1 cellular context compared by ENCODE assay signal in the genomic region with DNA sequence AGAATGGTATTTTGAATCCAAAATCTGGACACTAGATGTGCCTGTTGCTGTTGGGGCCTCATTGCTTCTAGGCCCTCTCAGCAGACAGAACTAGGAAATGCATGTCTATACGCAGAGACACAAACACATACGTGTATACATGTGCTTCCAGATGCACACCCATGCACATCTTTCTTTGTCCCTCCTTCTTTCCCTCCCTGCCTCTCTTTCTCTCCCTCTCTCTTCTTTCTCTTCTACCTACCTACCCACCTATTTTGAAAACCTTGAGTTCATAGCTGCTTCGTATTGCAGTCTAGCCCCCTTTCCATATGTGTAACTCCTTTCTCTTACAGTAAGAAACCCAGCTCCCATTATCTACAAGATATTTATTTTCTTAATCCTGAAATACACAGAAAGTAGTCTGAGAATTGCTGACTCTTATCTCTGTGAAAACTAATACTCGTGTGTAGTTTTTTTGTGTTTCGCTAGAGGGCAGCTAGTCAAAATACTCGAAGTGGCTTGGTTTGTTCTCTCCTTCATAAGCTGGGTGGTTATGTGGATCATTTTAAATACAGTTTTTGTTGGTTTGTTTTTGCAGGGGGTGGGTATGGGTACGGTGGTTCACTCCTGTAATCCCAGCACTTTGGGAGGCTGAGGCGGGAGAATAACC.
TF ChIP-seq lines count a peak whose summit lies in the region.

No MANE protein-coding gene starts in this region.

TF ChIP-seq in H1, 55 proteins besides CTCF, POLR2A, EP300 and RAD21:
- TF ChIP-seq SIN3A (conservative IDR thresholded peaks at IDR 0.05 in 1 of 2, IDR thresholded peaks at IDR 0.05 in 1 of 2; ENCODE audit: low read depth in 1 of 2, low read length in 2 of 2) (no peak), ASH2L (IDR thresholded peaks at IDR 0.05; ENCODE audit: low read length) (no peak), CREB1 (IDR thresholded peaks at IDR 0.05) (no peak), KDM4A (IDR thresholded peaks at IDR 0.05; ENCODE audit: low read depth, low read length, severe bottlenecking) (no peak), RXRA (IDR thresholded peaks at IDR 0.05; ENCODE audit: insufficient read depth, low read depth, low read length) (no peak), JUND (IDR thresholded peaks at IDR 0.05; ENCODE audit: low read length) (no peak), RBBP5 (IDR thresholded peaks at IDR 0.05; ENCODE audit: borderline replicate concordance, low read depth, low read length) (no peak), EGR1 (IDR thresholded peaks at IDR 0.05; ENCODE audit: borderline replicate concordance, low read depth, low read length) (no peak)
